ENCODE assay signal across 14 cellular contexts in the genomic region with DNA sequence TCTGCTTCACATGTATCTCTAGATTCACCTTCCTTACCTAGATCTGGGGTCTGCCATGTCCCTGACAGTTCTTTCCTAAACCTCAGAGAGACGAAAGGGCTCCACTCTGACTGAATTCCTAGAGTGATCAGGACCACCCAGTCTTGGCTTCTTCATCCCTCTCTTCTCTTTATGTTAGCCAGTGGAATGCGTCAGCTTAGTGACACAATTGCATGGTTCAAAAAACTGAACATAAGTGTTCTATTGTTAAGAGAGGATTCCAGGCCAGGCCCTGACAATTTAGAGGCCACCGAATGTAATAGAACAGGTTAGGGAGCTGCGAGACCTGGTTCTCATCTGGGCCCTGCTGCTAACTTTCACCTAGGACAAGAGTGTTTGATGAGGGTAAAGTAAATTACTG.
"Had no signal": no experiment of that assay in that cellular context is flagged by ENCODE, and none has a peak within 500 bp of the region (broad histone marks: within the 10 kb centered on the region; RNA-seq: fewer than 3 reads in every experiment).

No MANE protein-coding gene starts in this region.

- H3K36me3 Mint-ChIP-seq: activated naive CD4-positive, alpha-beta T cell treated with anti-CD3 and anti-CD28 coated beads, Interleukin-2, amount 50 U/mL, for 24 hours had no signal

- H3K27ac Mint-ChIP-seq: activated naive CD4-positive, alpha-beta T cell treated with anti-CD3 and anti-CD28 coated beads, Interleukin-2, amount 50 U/mL, for 24 hours had no signal

- H3K9me3 ChIP-seq: colonic mucosa, heart left ventricle, prostate gland, spleen, testis had no signal

- H3K27ac ChIP-seq: colonic mucosa, heart left ventricle, prostate gland, spleen, testis had no signal

- H3K27me3 ChIP-seq: colonic mucosa, heart left ventricle, testis had no signal

- DNase-seq: activated CD4-positive, alpha-beta T cell treated with anti-CD3 and anti-CD28 coated beads, Interleukin-2, amount 50 U/mL, for 4 hours; activated effector memory CD4-positive, alpha-beta T cell treated with Interleukin-2 at 50 U/mL for 16 hours; activated T-cell treated with anti-CD3 and anti-CD28 coated beads, Interleukin-2, amount 50 U/mL, for 24 hours; colonic mucosa; effector CD8-positive, alpha-beta T cell; foreskin melanocyte; heart left ventricle; mesenchymal stem cell; spleen; stimulated activated CD4-positive, alpha-beta T cell treated with anti-CD3 and anti-CD28 coated beads, Interleukin-1b, Interleukin-23, amount 100 ng/mL, for 48 hours; stimulated activated naive CD4-positive, alpha-beta T cell treated with Interleukin-2 at 50 U/mL for 16 hours; testis had no signal

- H3K4me3 Mint-ChIP-seq: activated T-cell treated with anti-CD3 and anti-CD28 coated beads, Interleukin-2, amount 50 U/mL, for 24 hours had no signal

- H3K4me1 ChIP-seq: colonic mucosa, prostate gland had no signal

- H3K4me3 ChIP-seq: colonic mucosa, heart left ventricle, prostate gland, spleen, testis had no signal

- H3K36me3 ChIP-seq: colonic mucosa, heart left ventricle, prostate gland, spleen had no signal

- H3K9me3 Mint-ChIP-seq: activated naive CD4-positive, alpha-beta T cell treated with anti-CD3 and anti-CD28 coated beads, Interleukin-2, amount 50 U/mL, for 24 hours; activated T-cell treated with anti-CD3 and anti-CD28 coated beads, Interleukin-2, amount 50 U/mL, for 24 hours had no signal
